ENCODE assay signal across 8 cellular contexts in the genomic region with DNA sequence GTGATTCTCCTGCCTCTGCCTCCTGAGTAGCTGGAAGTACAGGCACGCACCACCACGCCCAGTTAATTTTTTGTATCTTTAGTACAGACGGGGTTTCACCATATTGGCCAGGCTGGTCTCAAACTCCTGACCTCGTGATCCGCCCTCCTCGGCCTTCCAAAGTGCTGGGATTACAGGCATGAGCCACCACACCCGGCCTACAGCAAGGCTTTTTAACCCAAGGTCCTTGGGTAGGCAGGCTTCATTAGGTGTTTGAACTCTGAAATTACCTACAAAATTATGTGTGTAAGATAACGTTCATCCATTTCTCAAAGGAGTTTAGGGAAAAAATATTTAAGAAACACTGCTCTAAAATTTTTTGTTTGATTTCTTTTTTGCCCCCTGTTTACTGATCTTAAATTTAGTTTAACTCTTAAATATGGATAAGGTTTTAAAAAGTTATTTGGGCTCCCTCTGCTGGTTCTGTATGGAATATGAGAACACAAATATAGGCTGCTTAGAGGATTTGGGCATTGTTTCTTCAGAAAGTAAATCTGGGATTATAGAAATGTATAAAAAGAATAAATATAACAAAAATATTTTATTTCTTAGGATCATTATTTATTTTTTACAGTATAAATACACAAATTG.
DNase-seq lines count a peak whose midpoint lies in the region; ATAC-seq, FAIRE-seq and TF ChIP-seq lines count a peak whose summit lies in the region.

No MANE protein-coding gene starts in this region.

- no peaks in the 10 kb centered on the region for H3K36me3 ChIP-seq in effector memory CD4-positive, alpha-beta T cell (ENCODE audit: control insufficient read depth, insufficient read depth, low read length)

- TF ChIP-seq CTCF in D721Med (IDR thresholded peaks at IDR 0.05; ENCODE audit: insufficient read depth, missing control alignments) (peak; percentile 71), fibroblast of villous mesenchyme (IDR thresholded peaks at IDR 0.05; ENCODE audit: insufficient read depth, low read depth, low read length) (peak; percentile 53)

- no peaks in the 10 kb centered on the region for H3K4me1 ChIP-seq in effector memory CD4-positive, alpha-beta T cell (ENCODE audit: control insufficient read depth, insufficient read depth, low read length, poor library complexity, severe bottlenecking)

- H3K27ac ChIP-seq in effector memory CD4-positive, alpha-beta T cell (ENCODE audit: insufficient read depth, low read length, poor library complexity, severe bottlenecking) = no peak overlapping the region

- FAIRE-seq in D721Med (lab: Jason Lieb, UNC) = no peak

- H3K4me3 ChIP-seq in fibroblast of villous mesenchyme (ENCODE audit: low read depth, low read length) = no peak overlapping the region
- no peak overlapping the region for H3K4me3 ChIP-seq in effector memory CD4-positive, alpha-beta T cell (ENCODE audit: insufficient read depth, low read depth, low read length, poor library complexity, severe bottlenecking)

- DNase-seq in D721Med (ENCODE audit: insufficient read length, low spot score) (no peak), RPMI8226 (peak; percentile 8), fibroblast of villous mesenchyme (ENCODE audit: low read depth) (peak; percentile 71), smooth muscle cell of the brain vasculature (ENCODE audit: low read depth, low spot score) (peak; percentile 36)
- DNase-seq in effector memory CD4-positive, alpha-beta T cell = no peak

- no peaks in the 10 kb centered on the region for H3K9me3 ChIP-seq in effector memory CD4-positive, alpha-beta T cell (ENCODE audit: control insufficient read depth, low read length)

- no peaks in the 10 kb centered on the region for H3K27me3 ChIP-seq in effector memory CD4-positive, alpha-beta T cell (replicated peaks; ENCODE audit: control insufficient read depth, insufficient read depth, low read length, poor library complexity, severe bottlenecking)

- ATAC-seq in HG02798 (IDR thresholded peaks at IDR 0.05; ENCODE audit: poor library complexity, unreplicated experiment) (peak; percentile 42), GM21447 (IDR thresholded peaks at IDR 0.05; ENCODE audit: unreplicated experiment) (no peak), GM21786 (IDR thresholded peaks at IDR 0.05; ENCODE audit: unreplicated experiment) (no peak)

Comparison
In these comparisons a context has a peak if more than half of its experiments do, and no peak if none do; other contexts are left out.
1. DNase-seq: peak in RPMI8226 (single experiment), fibroblast of villous mesenchyme (single experiment) and smooth muscle cell of the brain vasculature (single experiment); none in D721Med (single experiment) and effector memory CD4-positive, alpha-beta T cell (0 of 3).